8 cellular contexts compared by ENCODE assay signal in the genomic region with DNA sequence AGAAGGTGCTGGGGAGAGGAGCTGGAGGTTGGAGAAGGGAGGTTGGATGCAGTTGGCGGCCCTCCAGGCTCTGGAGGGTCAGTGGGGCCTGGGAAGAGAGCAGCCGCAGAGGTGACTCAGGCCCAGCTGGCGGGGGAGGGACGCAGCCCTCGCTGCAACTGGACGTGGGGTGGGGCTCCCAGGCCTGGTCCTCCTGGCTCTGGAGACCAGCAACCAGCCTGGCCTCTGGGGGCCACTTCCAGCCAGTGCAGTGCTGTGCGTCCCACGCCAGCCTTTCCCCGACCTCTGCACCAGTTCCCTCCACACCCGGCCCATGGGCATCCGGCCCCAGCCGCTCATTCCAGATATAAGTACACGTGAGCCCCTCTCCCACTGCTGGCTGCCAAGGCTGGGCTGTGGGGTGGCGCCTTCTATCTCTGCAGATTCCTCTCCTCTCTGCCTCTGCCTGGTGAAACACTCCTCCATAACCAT. TPM values are rescaled to one million over a fixed set of nuclear protein-coding genes. Genes with fewer than 3 reads are reported as not detected.
DNase-seq lines count a peak whose midpoint lies in the region; ATAC-seq, FAIRE-seq and TF ChIP-seq lines count a peak whose summit lies in the region.
"Had no signal": no experiment of that assay in that cellular context is flagged by ENCODE, and none has a peak within 500 bp of the region (broad histone marks: within the 10 kb centered on the region; RNA-seq: fewer than 3 reads in every experiment).

No MANE protein-coding gene starts in this region.

- CTCF ChIA-PET in H1 (lab: Charles Lee; ENCODE audit: partially characterized antibody): interaction anchor here (2.1 kb wide), 1 partner anchor 40 kb away, joined by 6 read pairs; no protein-coding TSS in a partner anchor

- TF ChIP-seq EP300 in Ishikawa (IDR thresholded peaks at IDR 0.05; ENCODE audit: borderline replicate concordance): no peak; the same call in 1 of the 2 replicates
- no peak for TF ChIP-seq EP300 in H1 (IDR thresholded peaks at IDR 0.05; ENCODE audit: borderline replicate concordance in 1 of 2, low read depth in 2 of 2, low read length in 2 of 2)

- H3K79me1 ChIP-seq in H1 (ENCODE audit: low read depth, low read length) (no peaks in the 10 kb centered on the region), mesendoderm (ENCODE audit: low read length) (no peaks in the 10 kb centered on the region)

- H3K56ac ChIP-seq in H1 (replicated peaks; ENCODE audit: insufficient read length, low read depth, low read length): no peak overlapping the region
- H3K56ac ChIP-seq in mesendoderm (ENCODE audit: low read length): peak overlapping the region; percentile 42

- H3K27ac ChIP-seq in H1 (ENCODE audit: low read depth, low read length) (no peak overlapping the region), mesendoderm (ENCODE audit: low read depth, low read length) (no peak overlapping the region), aorta (ENCODE audit: low read depth in 1 of 2, low read length in 2 of 2) (peak overlapping the region in 1 of 2 donors; percentile 68)

- no peak for FAIRE-seq in H1 (lab: Jason Lieb, UNC)

- H2BK120ac ChIP-seq in H1 (replicated peaks; ENCODE audit: low read depth, low read length): no peak overlapping the region
- H2BK120ac ChIP-seq in mesendoderm (ENCODE audit: low read depth, low read length): peak overlapping the region; percentile 9

- WGBS in H1 (ENCODE audit: extremely low coverage in 1 of 2, insufficient coverage in 1 of 2, insufficient read length in 1 of 2, insufficient replicate concordance in 2 of 2, low coverage in 1 of 2, low lambda C conversion rate in 2 of 2, missing lambda C conversion rate in 1 of 2), 2 experiments: 87% methylated on average over 10 of the region's 14 CpGs; no CpG with 5 or more reads in 1 of the 2 experiments
- WGBS in mesendoderm (ENCODE audit: extremely low coverage, insufficient coverage, low lambda C conversion rate): no CpG with 5 or more reads among the region's 14 CpGs
- 39 to 45% methylated on average over 12 to 14 of the region's 14 CpGs for WGBS in aorta, 2 donors

- intact Hi-C loops in aorta (cut with DNase I): loop anchor here in 1 of 2 donors (2.0 kb wide), 1 partner anchor 38 kb away; a partner anchor contains a TSS

- H3K36me3 ChIP-seq in H1 (ENCODE audit: control insufficient read depth in 2 of 4, insufficient read depth in 4 of 4, low read length in 3 of 4): no peaks in the 10 kb centered on the region
- H3K36me3 ChIP-seq in mesendoderm (ENCODE audit: control insufficient read depth, insufficient read depth, low read length): no peaks in the 10 kb centered on the region
- no peaks in the 10 kb centered on the region for H3K36me3 ChIP-seq in aorta (ENCODE audit: control insufficient read depth in 1 of 2, insufficient read depth in 2 of 2, low read length in 1 of 2)

- peak overlapping the region; percentile 83 for H4K91ac ChIP-seq in H1 (replicated peaks; ENCODE audit: insufficient read length, low read length)

- H3K4me3 ChIP-seq in H1 (ENCODE audit: extremely low read depth in 1 of 4, insufficient read depth in 2 of 4, low read depth in 3 of 4, low read length in 4 of 4): no peak overlapping the region
- H3K4me3 ChIP-seq in mesendoderm (ENCODE audit: low read length): no peak overlapping the region
- no peak overlapping the region for H3K4me3 ChIP-seq in aorta (ENCODE audit: low read length in 2 of 2)

- H3K79me2 ChIP-seq in H1 (ENCODE audit: control insufficient read depth in 1 of 2, insufficient read depth in 2 of 2, low read length in 2 of 2) (no peaks in the 10 kb centered on the region), mesendoderm (ENCODE audit: control insufficient read depth, insufficient read depth, low read length) (no peaks in the 10 kb centered on the region)

- H3K18ac ChIP-seq in H1 (ENCODE audit: extremely low read depth, low read length) (no peak overlapping the region), mesendoderm (ENCODE audit: low read length) (peak overlapping the region; percentile 43)

- H3K9me3 ChIP-seq in H1 (ENCODE audit: insufficient read depth in 2 of 2, low read depth in 1 of 2, low read length in 1 of 2): no peaks in the 10 kb centered on the region
- no peaks in the 10 kb centered on the region for H3K9me3 ChIP-seq in aorta (ENCODE audit: control insufficient read depth, low read length)

- H2BK15ac ChIP-seq in H1 (ENCODE audit: low read length): peak overlapping the region; percentile 72; the same call in 1 of the 2 replicates
- no peak overlapping the region for H2BK15ac ChIP-seq in mesendoderm (replicated peaks; ENCODE audit: low read depth)

- H2AFZ ChIP-seq in H1 (ENCODE audit: low read length): no peak overlapping the region

- H3K4me1 ChIP-seq in H1 (replicated peaks in 1 of 4; ENCODE audit: control insufficient read depth in 3 of 4, insufficient read depth in 4 of 4, low read length in 3 of 4) (peaks cover 2 to 21% (median 10%) of the 10 kb centered on the region in 4 experiments), mesendoderm (ENCODE audit: control insufficient read depth, low read depth, low read length) (peaks cover 4% of the 10 kb centered on the region), aorta (ENCODE audit: control insufficient read depth in 1 of 2, insufficient read depth in 2 of 2, low read length in 2 of 2) (no peaks in the 10 kb centered on the region)

- POLR2A ChIA-PET in H1 (lab: Charles Lee; ENCODE audit: partially characterized antibody): no interaction called here

- TF ChIP-seq RAD21 in Ishikawa (IDR thresholded peaks at IDR 0.05; ENCODE audit: low read depth): no peak
- no peak for TF ChIP-seq RAD21 in H1 (IDR thresholded peaks at IDR 0.05 in 1 of 2, conservative IDR thresholded peaks at IDR 0.05 in 1 of 2; ENCODE audit: low read depth in 2 of 2, low read length in 2 of 2)

- no peak overlapping the region for H3K4me2 ChIP-seq in H1 (ENCODE audit: insufficient read depth in 1 of 2, low read depth in 2 of 2, low read length in 2 of 2)
- H3K4me2 ChIP-seq in mesendoderm (ENCODE audit: low read length): no peak overlapping the region

- H3K23ac ChIP-seq in H1 (ENCODE audit: insufficient read length) (no peak overlapping the region), mesendoderm (ENCODE audit: low read length) (no peak overlapping the region)

- H2BK12ac ChIP-seq in H1 (ENCODE audit: low read depth, low read length): peak overlapping the region; percentile 94; the same call in 1 of the 2 replicates

- no peak overlapping the region for H3K9ac ChIP-seq in H1 (replicated peaks in 1 of 4; ENCODE audit: extremely low read depth in 1 of 4, low read depth in 3 of 4, low read length in 3 of 4)
- H3K9ac ChIP-seq in mesendoderm (ENCODE audit: low read length): no peak overlapping the region

- H2AK5ac ChIP-seq in H1 (ENCODE audit: low read depth, low read length) (peak overlapping the region; percentile 20; the same call in 1 of the 2 replicates), mesendoderm (ENCODE audit: low read length) (no peak overlapping the region)

- H3K4ac ChIP-seq in H1 (replicated peaks; ENCODE audit: insufficient read length, low read depth, low read length) (no peak overlapping the region), mesendoderm (ENCODE audit: low read depth, low read length) (no peak overlapping the region)

- H4K5ac ChIP-seq in H1 (ENCODE audit: insufficient read length, low read depth, low read length): no peak overlapping the region
- no peak overlapping the region for H4K5ac ChIP-seq in mesendoderm (ENCODE audit: low read length)

- H3K23me2 ChIP-seq in H1 (ENCODE audit: low read depth, low read length): no peaks in the 10 kb centered on the region

- DNase-seq in H1 (ENCODE audit: low read depth in 1 of 2, low spot score in 2 of 2): no peak
- peak; percentile 57 for DNase-seq in mesendoderm
- peak; percentile 92 to 93 for DNase-seq in aorta
- DNase-seq in DMS53 (lab: John Stamatoyannopoulos, UW): no peak
- DNase-seq: NCI-H748 treated with DMSO at 0.1 percent for 48 hours had no signal

- peak overlapping the region; percentile 72; the same call in 1 of the 2 replicates for H2BK20ac ChIP-seq in H1 (ENCODE audit: low read length)

- no peaks in the 10 kb centered on the region for H4K20me1 ChIP-seq in H1 (replicated peaks in 1 of 2; ENCODE audit: control insufficient read depth in 1 of 2, insufficient read depth in 2 of 2, low read length in 2 of 2)

- H4K8ac ChIP-seq in H1 (ENCODE audit: extremely low read depth, insufficient read depth, low read length) (peak overlapping the region; percentile 86; the same call in 1 of the 2 replicates), mesendoderm (ENCODE audit: low read depth, low read length) (no peak overlapping the region)

- TF ChIP-seq POLR2A in H1 (IDR thresholded peaks at IDR 0.05; ENCODE audit: control extremely low read depth in 1 of 2, low read depth in 2 of 2, low read length in 2 of 2): no peak

- H2BK5ac ChIP-seq in H1 (ENCODE audit: low read depth, low read length) (peak overlapping the region; percentile 75; the same call in 1 of the 2 replicates), mesendoderm (ENCODE audit: low read length) (no peak overlapping the region)

- H3K14ac ChIP-seq in H1 (ENCODE audit: insufficient read length): no peak overlapping the region

- ATAC-seq in aorta (ENCODE audit: low FRiP score) (peak; percentile 24), HG02840 (IDR thresholded peaks at IDR 0.05; ENCODE audit: low FRiP score, unreplicated experiment) (no peak), HG03095 (IDR thresholded peaks at IDR 0.05; ENCODE audit: unreplicated experiment) (no peak)

- H3K27me3 ChIP-seq in H1 (replicated peaks in 1 of 4; ENCODE audit: control insufficient read depth in 3 of 4, extremely low read depth in 1 of 4, insufficient read depth in 3 of 4, low read length in 3 of 4): no peaks in the 10 kb centered on the region; a peak in 2 of 7 replicates
- H3K27me3 ChIP-seq in mesendoderm (ENCODE audit: insufficient read depth, low read length, poor library complexity): no peaks in the 10 kb centered on the region
- no peaks in the 10 kb centered on the region for H3K27me3 ChIP-seq in aorta (ENCODE audit: control insufficient read depth in 1 of 2, insufficient read depth in 2 of 2, low read length in 1 of 2)

- TF ChIP-seq CTCF in H1 (IDR thresholded peaks at IDR 0.05; ENCODE audit: control extremely low read depth in 1 of 3, insufficient read depth in 1 of 3, low read depth in 1 of 3, low read length in 3 of 3): no peak

TF ChIP-seq in H1, 55 proteins besides CTCF, POLR2A, EP300 and RAD21 (continues in another document):
- no peak for TF ChIP-seq EZH2 (IDR thresholded peaks at IDR 0.05; ENCODE audit: low read depth, low read length, severe bottlenecking)

RNA-seq across cellular contexts. Expression of a gene that starts 38.0 kb away (rescaled TPM):
- 201 and 205 TPM in 2 replicates for total RNA-seq in H1 (2021; fragmentation: NEBNext Ultra II Directional; extraction: Animal tissue kit (Norgen Biotek cat#: 25700))
- polyA plus RNA-seq in H1 (2011; rRNA removed): 145 and 239 TPM in 2 replicates
- polyA plus RNA-seq in H1 (2011; cell fraction: cytosol; rRNA removed): 167 TPM
- polyA plus RNA-seq in H1 (2011; cell fraction: nucleus; rRNA removed): 627 TPM
- 80.5 to 132 TPM (median 130 TPM) in 4 replicates for polyA plus RNA-seq in H1 (2012, experiment 1 of 2)
- 88.9 TPM for polyA plus RNA-seq in H1 (2012, experiment 2 of 2)
- polyA plus RNA-seq in H1 (2013, experiment 1 of 2): 269 TPM
- 226 TPM for polyA plus RNA-seq in H1 (2013, experiment 2 of 2)
- polyA minus RNA-seq in H1 (2011; rRNA and poly(A)+ RNA removed): 30.9 and 31.7 TPM in 2 replicates
- 90.3 TPM for polyA minus RNA-seq in H1 (2011; cell fraction: cytosol; rRNA and poly(A)+ RNA removed)
- 88.2 TPM for polyA minus RNA-seq in H1 (2011; cell fraction: nucleus; rRNA and poly(A)+ RNA removed)
- polyA plus RNA-seq in mesendoderm (2013, experiment 1 of 2): 84.0 TPM
- 85.5 TPM for polyA plus RNA-seq in mesendoderm (2013, experiment 2 of 2)
- 100 to 1,000 TPM; 289 to 301 TPM for total RNA-seq in aorta
- 100 to 1,000 TPM in 1 of 2 donors, 10 to 100 TPM in 1; 97.3 to 963 TPM for polyA plus RNA-seq in aorta

Comparison
In these comparisons a context has a peak if more than half of its experiments do, and no peak if none do; other contexts are left out.
1. DNase-seq: peak in mesendoderm (single experiment) and aorta (2 of 2); none in H1 (0 of 2) and DMS53 (single experiment).